1 cellular context compared by ENCODE assay signal in the genomic region with DNA sequence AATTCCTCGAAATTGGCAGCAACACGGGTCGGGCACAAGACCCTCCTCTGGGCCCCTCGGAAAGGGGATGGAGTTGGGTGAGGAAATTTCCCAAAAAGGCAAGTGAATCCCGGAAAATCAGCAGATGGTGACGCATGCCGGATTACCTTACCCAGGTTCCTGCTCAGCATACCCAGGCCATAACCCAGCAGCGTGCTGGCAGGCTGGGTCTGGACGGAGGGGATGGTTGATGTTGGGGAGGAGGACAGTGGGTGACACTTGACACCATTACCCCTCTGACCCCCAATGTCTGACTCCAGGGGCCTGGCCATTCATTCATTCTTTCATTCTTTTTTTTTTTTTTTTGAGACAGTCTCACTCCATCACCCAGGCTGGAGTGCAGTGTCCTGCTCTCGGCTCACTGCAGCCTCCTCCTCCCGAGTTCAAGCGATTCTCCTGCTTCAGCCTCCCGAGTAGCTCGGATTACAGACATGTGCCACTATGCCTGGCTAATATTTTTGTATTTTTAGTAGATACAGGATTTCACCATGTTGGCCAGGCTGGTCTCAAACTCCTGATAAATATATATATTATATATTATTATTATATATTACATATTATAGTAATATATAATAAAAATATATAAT.
TF ChIP-seq lines count a peak whose summit lies in the region.

No MANE protein-coding gene starts in this region.

TF ChIP-seq in IMR-90, 13 proteins besides CTCF, POLR2A, EP300 and RAD21:
- TF ChIP-seq, protein P1, sequence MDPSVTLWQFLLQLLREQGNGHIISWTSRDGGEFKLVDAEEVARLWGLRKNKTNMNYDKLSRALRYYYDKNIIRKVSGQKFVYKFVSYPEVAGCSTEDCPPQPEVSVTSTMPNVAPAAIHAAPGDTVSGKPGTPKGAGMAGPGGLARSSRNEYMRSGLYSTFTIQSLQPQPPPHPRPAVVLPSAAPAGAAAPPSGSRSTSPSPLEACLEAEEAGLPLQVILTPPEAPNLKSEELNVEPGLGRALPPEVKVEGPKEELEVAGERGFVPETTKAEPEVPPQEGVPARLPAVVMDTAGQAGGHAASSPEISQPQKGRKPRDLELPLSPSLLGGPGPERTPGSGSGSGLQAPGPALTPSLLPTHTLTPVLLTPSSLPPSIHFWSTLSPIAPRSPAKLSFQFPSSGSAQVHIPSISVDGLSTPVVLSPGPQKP (IDR thresholded peaks at IDR 0.05; ENCODE audit: borderline replicate concordance, low read depth, low read length) = no peak
- TF ChIP-seq, protein P2, sequence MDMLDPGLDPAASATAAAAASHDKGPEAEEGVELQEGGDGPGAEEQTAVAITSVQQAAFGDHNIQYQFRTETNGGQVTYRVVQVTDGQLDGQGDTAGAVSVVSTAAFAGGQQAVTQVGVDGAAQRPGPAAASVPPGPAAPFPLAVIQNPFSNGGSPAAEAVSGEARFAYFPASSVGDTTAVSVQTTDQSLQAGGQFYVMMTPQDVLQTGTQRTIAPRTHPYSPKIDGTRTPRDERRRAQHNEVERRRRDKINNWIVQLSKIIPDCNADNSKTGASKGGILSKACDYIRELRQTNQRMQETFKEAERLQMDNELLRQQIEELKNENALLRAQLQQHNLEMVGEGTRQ (IDR thresholded peaks at IDR 0.05; ENCODE audit: low read depth, low read length) = no peak
- no peak for TF ChIP-seq FOS (IDR thresholded peaks at IDR 0.05; ENCODE audit: low read depth, low read length)
- TF ChIP-seq MAZ (IDR thresholded peaks at IDR 0.05; ENCODE audit: borderline replicate concordance, low read depth, low read length) = no peak
- no peak for TF ChIP-seq RCOR1 (IDR thresholded peaks at IDR 0.05; ENCODE audit: insufficient replicate concordance, low read length)
- TF ChIP-seq MAFK (IDR thresholded peaks at IDR 0.05; ENCODE audit: low read depth, low read length) = no peak
- no peak for TF ChIP-seq MXI1 (IDR thresholded peaks at IDR 0.05; ENCODE audit: borderline replicate concordance, low read depth, low read length)
- no peak for TF ChIP-seq CHD1 (IDR thresholded peaks at IDR 0.05; ENCODE audit: low read depth, low read length)
- TF ChIP-seq SMC3 (IDR thresholded peaks at IDR 0.05; ENCODE audit: low read depth, low read length) = no peak
- TF ChIP-seq RFX5 (IDR thresholded peaks at IDR 0.05; ENCODE audit: low read depth, low read length) = no peak
